9 cellular contexts compared by ENCODE assay signal in genomic region chr20:6765469-6766058, GRCh38. TPM values are rescaled to one million over a fixed set of nuclear protein-coding genes. Genes with fewer than 3 reads are reported as not detected.
A peak's percentile ranks its signal among the peaks of the same experiment; 100 is the strongest.
DNase-seq lines count a peak whose midpoint lies in the region; ATAC-seq and TF ChIP-seq lines count a peak whose summit lies in the region.
"Had no signal": no experiment of that assay in that cellular context is flagged by ENCODE, and none has a peak within 500 bp of the region (broad histone marks: within the 10 kb centered on the region; RNA-seq: fewer than 3 reads in every experiment).

No MANE protein-coding gene starts in this region.

- no peaks in the 10 kb centered on the region for H4K20me1 ChIP-seq in Loucy (ENCODE audit: insufficient read depth, low read length, poor library complexity, severe bottlenecking)

- no peak for TF ChIP-seq POLR2A in Peyer's patch (IDR thresholded peaks at IDR 0.05)

- ATAC-seq in HG02840 (IDR thresholded peaks at IDR 0.05; ENCODE audit: low FRiP score, unreplicated experiment) (no peak), GM21737 (IDR thresholded peaks at IDR 0.05; ENCODE audit: unreplicated experiment) (no peak)

- H3K4me3 ChIP-seq in Loucy (ENCODE audit: low read length, poor library complexity, severe bottlenecking) (no peak overlapping the region), Peyer's patch (no peak overlapping the region), fibroblast of mammary gland (ENCODE audit: control insufficient read depth, low read depth, low read length) (no peak overlapping the region)

- no peak overlapping the region for H3K27ac ChIP-seq in Peyer's patch

- no peaks in the 10 kb centered on the region for H3K36me3 ChIP-seq in Loucy (ENCODE audit: insufficient read depth, low read length)
- H3K36me3 ChIP-seq in Peyer's patch, result no peaks in the 10 kb centered on the region

- no peaks in the 10 kb centered on the region for H3F3A ChIP-seq in Loucy (ENCODE audit: low read depth)

- no peaks in the 10 kb centered on the region for H3K4me1 ChIP-seq in Loucy (ENCODE audit: insufficient read depth, low read length, poor library complexity, severe bottlenecking)
- peaks cover 0 to 27% (median 0%) of the 10 kb centered on the region in 4 donors for H3K4me1 ChIP-seq in Peyer's patch

- H3K27me3 ChIP-seq in Loucy (ENCODE audit: insufficient read depth, low read length, poor library complexity, severe bottlenecking) (no peaks in the 10 kb centered on the region), Peyer's patch (no peaks in the 10 kb centered on the region)

- H2AFZ ChIP-seq in Loucy (ENCODE audit: low read length), result no peak overlapping the region

- H3K9me3 ChIP-seq in Loucy (ENCODE audit: insufficient read depth, low read depth, low read length), result no peaks in the 10 kb centered on the region
- no peaks in the 10 kb centered on the region for H3K9me3 ChIP-seq in Peyer's patch

- no peak overlapping the region for H3K9ac ChIP-seq in Loucy (ENCODE audit: low read depth, low read length, poor library complexity, severe bottlenecking)

- TF ChIP-seq CTCF in Loucy (conservative IDR thresholded peaks at IDR 0.05; ENCODE audit: low read length), result peak; percentile 60
- TF ChIP-seq CTCF in Peyer's patch (IDR thresholded peaks at IDR 0.05), result peak in 5 of 6 experiments; percentile 19 to 59 (median 55)
- peak; percentile 48 for TF ChIP-seq CTCF in fibroblast of mammary gland (conservative IDR thresholded peaks at IDR 0.05; ENCODE audit: control insufficient read depth, insufficient read depth, low read depth, low read length)

- H3K4me2 ChIP-seq in Loucy (ENCODE audit: low read depth, low read length, poor library complexity, severe bottlenecking), result no peak overlapping the region

- no peaks in the 10 kb centered on the region for H3K9me2 ChIP-seq in Loucy (replicated peaks; ENCODE audit: low read depth, low read length)

- H3K79me2 ChIP-seq in Loucy (ENCODE audit: insufficient read depth, low read length), result no peaks in the 10 kb centered on the region

- DNase-seq in Daoy (ENCODE audit: low read depth), result peak; percentile 38
- no peak for DNase-seq in Peyer's patch
- peak; percentile 70 for DNase-seq in fibroblast of mammary gland (ENCODE audit: low read depth)
- DNase-seq in renal cortical epithelial cell (ENCODE audit: low read depth), result peak; percentile 72
- DNase-seq in cerebellar nuclear complex (lab: John Stamatoyannopoulos, UW), result no peak

RNA-seq across cellular contexts. Expression of gene BMP2, which starts 1.9 kb away (rescaled TPM):
- 1.8 and 2.5 TPM in 2 replicates for total RNA-seq in Daoy (2014; rRNA removed; shearing (Covaris generic))
- total RNA-seq in Peyer's patch (10 to 100 TPM; 16.5 to 29.8 (median 28.4) TPM), renal cortical epithelial cell (16.7 and 17.2 TPM in 2 replicates)
- total RNA-seq: T-helper 1 cell treated with Interleukin-12 subunit alpha and Interleukin-12 subunit beta and Interleukin-4 antibody, amounts not matched to agents 30 ng/mL and 1 ng/mL, for 36 hours had no signal

Comparison
In these comparisons a context has a peak if more than half of its experiments do, and no peak if none do; other contexts are left out.
1. DNase-seq: peak in Daoy (single experiment), fibroblast of mammary gland (single experiment) and renal cortical epithelial cell (single experiment); none in Peyer's patch (0 of 3) and cerebellar nuclear complex (0 of 2).
2. Peak in every context shown above with its lines, with median percentiles within 50 percentile points of each other: CTCF ChIP-seq.